Comparison of ENCODE assay signal across 2 cellular contexts in genomic region chr6:6191909-6192308, GRCh38.
TF ChIP-seq lines count a peak whose summit lies in the region.

No MANE protein-coding gene starts in this region.

TF ChIP-seq in K562, 482 proteins besides CTCF, POLR2A, EP300 and RAD21 (continued from another document):
- no peak for TF ChIP-seq PYGO2 (tag; IDR thresholded peaks at IDR 0.05)

TF ChIP-seq in H1, 55 proteins besides CTCF, POLR2A, EP300 and RAD21 (continued from another document):
- TF ChIP-seq USF2 (IDR thresholded peaks at IDR 0.05; ENCODE audit: low read length) (no peak), TAF7 (optimal IDR thresholded peaks at IDR 0.05; ENCODE audit: borderline replicate concordance, low read depth, low read length) (no peak), SIRT6 (IDR thresholded peaks at IDR 0.05; ENCODE audit: low read length) (no peak), BRCA1 (IDR thresholded peaks at IDR 0.05; ENCODE audit: low read depth, low read length) (no peak), CBX5 (IDR thresholded peaks at IDR 0.05; ENCODE audit: low read depth, low read length) (no peak), ZNF274 (IDR thresholded peaks at IDR 0.05; ENCODE audit: borderline replicate concordance, extremely low read depth, low read length) (no peak), BCL11A (IDR thresholded peaks at IDR 0.05; ENCODE audit: low read depth in 2 of 2, low read length in 2 of 2) (no peak), CREB1 (IDR thresholded peaks at IDR 0.05) (no peak), NANOG (IDR thresholded peaks at IDR 0.05; ENCODE audit: insufficient read depth, low read depth, low read length, poor library complexity, severe bottlenecking) (no peak), MAX (IDR thresholded peaks at IDR 0.05) (no peak), MAFK (IDR thresholded peaks at IDR 0.05; ENCODE audit: low read depth, low read length) (no peak), TCF12 (IDR thresholded peaks at IDR 0.05; ENCODE audit: low read depth, low read length) (no peak), TEAD4 (IDR thresholded peaks at IDR 0.05; ENCODE audit: low read depth, low read length) (no peak)
